Comparison of ENCODE assay signal across 1 cellular context in genomic region chr19:47022541-47023447, GRCh38.
A peak's percentile ranks its signal among the peaks of the same experiment; 100 is the strongest.
TF ChIP-seq lines count a peak whose summit lies in the region.

No MANE protein-coding gene starts in this region.

TF ChIP-seq in K562, 482 proteins besides CTCF, POLR2A, EP300 and RAD21:
- TF ChIP-seq, protein P1, sequence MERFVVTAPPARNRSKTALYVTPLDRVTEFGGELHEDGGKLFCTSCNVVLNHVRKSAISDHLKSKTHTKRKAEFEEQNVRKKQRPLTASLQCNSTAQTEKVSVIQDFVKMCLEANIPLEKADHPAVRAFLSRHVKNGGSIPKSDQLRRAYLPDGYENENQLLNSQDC (CRISPR knock-in tag; IDR thresholded peaks at IDR 0.05): no peak
- TF ChIP-seq DACH1 (IDR thresholded peaks at IDR 0.05; ENCODE audit: partially characterized antibody) (peak; percentile 9), RBM15 (IDR thresholded peaks at IDR 0.05; ENCODE audit: insufficient read depth, low read length) (no peak), FOXA3 (CRISPR knock-in tag; conservative IDR thresholded peaks at IDR 0.05 in 1 of 2, IDR thresholded peaks at IDR 0.05 in 1 of 2) (no peak), ZKSCAN1 (IDR thresholded peaks at IDR 0.05; ENCODE audit: low read depth, low read length) (no peak), ZBTB8A (IDR thresholded peaks at IDR 0.05; ENCODE audit: partially characterized antibody) (no peak), SFPQ (IDR thresholded peaks at IDR 0.05; ENCODE audit: low read depth, low read length) (no peak), HNRNPUL1 (IDR thresholded peaks at IDR 0.05; ENCODE audit: low read length) (no peak), STAG1 (CRISPR knock-in tag; IDR thresholded peaks at IDR 0.05; ENCODE audit: borderline replicate concordance) (no peak), CREB1 (IDR thresholded peaks at IDR 0.05) (peak; percentile 36; the same call in 1 of the 2 replicates), CREB1 (CRISPR knock-in tag; IDR thresholded peaks at IDR 0.05) (no peak), KLF10 (CRISPR knock-in tag; IDR thresholded peaks at IDR 0.05) (no peak), KAT7 (CRISPR knock-in tag; IDR thresholded peaks at IDR 0.05; ENCODE audit: borderline replicate concordance) (no peak), ZNF699 (CRISPR knock-in tag; IDR thresholded peaks at IDR 0.05; ENCODE audit: insufficient replicate concordance) (no peak), CREM (IDR thresholded peaks at IDR 0.05; ENCODE audit: low read depth) (0 out of 2 replicates have a peak, but pooled peaks have one; percentile 38), ETV5 (CRISPR knock-in tag; IDR thresholded peaks at IDR 0.05; ENCODE audit: low read depth) (no peak), ZNF551 (CRISPR knock-in tag; IDR thresholded peaks at IDR 0.05) (no peak), HOXB6 (CRISPR knock-in tag; IDR thresholded peaks at IDR 0.05; ENCODE audit: borderline replicate concordance) (no peak), MCM3 (IDR thresholded peaks at IDR 0.05) (no peak), NELFE (IDR thresholded peaks at IDR 0.05; ENCODE audit: insufficient read depth, insufficient read length) (no peak), ZSCAN29 (IDR thresholded peaks at IDR 0.05) (0 out of 2 replicates have a peak, but pooled peaks have one; percentile 33), VEZF1 (CRISPR knock-in tag; IDR thresholded peaks at IDR 0.05) (peak; percentile 50; the same call in 1 of the 2 replicates), ZNF324 (CRISPR knock-in tag; IDR thresholded peaks at IDR 0.05) (no peak), ZBTB5 (IDR thresholded peaks at IDR 0.05) (no peak), ZNF140 (CRISPR knock-in tag; IDR thresholded peaks at IDR 0.05) (no peak), GABPB2 (CRISPR knock-in tag; conservative IDR thresholded peaks at IDR 0.05) (no peak)
- TF ChIP-seq, protein P2, sequence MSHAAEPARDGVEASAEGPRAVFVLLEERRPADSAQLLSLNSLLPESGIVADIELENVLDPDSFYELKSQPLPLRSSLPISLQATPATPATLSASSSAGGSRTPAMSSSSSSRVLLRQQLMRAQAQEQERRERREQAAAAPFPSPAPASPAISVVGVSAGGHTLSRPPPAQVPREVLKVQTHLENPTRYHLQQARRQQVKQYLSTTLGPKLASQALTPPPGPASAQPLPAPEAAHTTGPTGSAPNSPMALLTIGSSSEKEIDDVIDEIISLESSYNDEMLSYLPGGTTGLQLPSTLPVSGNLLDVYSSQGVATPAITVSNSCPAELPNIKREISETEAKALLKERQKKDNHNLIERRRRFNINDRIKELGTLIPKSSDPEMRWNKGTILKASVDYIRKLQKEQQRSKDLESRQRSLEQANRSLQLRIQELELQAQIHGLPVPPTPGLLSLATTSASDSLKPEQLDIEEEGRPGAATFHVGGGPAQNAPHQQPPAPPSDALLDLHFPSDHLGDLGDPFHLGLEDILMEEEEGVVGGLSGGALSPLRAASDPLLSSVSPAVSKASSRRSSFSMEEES (CRISPR knock-in tag; IDR thresholded peaks at IDR 0.05): no peak
- TF ChIP-seq, protein P3, sequence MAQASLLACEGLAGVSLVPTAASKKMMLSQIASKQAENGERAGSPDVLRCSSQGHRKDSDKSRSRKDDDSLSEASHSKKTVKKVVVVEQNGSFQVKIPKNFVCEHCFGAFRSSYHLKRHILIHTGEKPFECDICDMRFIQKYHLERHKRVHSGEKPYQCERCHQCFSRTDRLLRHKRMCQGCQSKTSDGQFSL (CRISPR knock-in tag; IDR thresholded peaks at IDR 0.05): peak; percentile 57; the same call in 1 of the 2 replicates
- TF ChIP-seq, protein P3 (tag; IDR thresholded peaks at IDR 0.05): no peak
